ENCODE assay signal across 1 cellular context in the genomic region with DNA sequence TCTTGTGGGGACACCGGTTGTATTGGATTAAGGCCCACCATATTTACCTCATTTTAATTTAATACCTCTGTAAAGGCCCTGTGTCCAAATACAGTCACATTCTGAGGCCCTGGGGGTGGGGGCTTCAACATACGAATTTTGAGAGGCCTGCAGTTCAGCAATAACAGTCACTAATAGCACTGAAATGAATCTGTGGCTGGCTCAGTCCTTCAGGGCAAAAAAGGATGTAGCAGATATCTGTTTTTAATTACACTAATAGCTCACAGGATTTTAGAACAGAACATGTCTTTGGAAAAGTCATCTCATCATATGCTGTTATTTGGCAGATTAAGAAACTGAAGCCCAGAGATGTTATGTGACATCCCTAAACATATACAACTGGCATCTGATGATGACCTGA.
TF ChIP-seq lines count a peak whose summit lies in the region.

No MANE protein-coding gene starts in this region.

TF ChIP-seq in SK-N-SH, 30 proteins besides CTCF, POLR2A, EP300 and RAD21 (continued from another document):
- TF ChIP-seq CHD2 (IDR thresholded peaks at IDR 0.05; ENCODE audit: low read length, partially characterized antibody) (peak; percentile 74), NFIC (IDR thresholded peaks at IDR 0.05; ENCODE audit: borderline replicate concordance) (no peak), FOSL2 (IDR thresholded peaks at IDR 0.05; ENCODE audit: borderline replicate concordance, low read depth) (no peak), POLR2AphosphoS5 (IDR thresholded peaks at IDR 0.05; ENCODE audit: low read depth, low read length) (peak; percentile 27; the same call in 1 of the 2 replicates), TCF12 (IDR thresholded peaks at IDR 0.05) (peak; percentile 80), FOXJ3 (CRISPR knock-in tag; IDR thresholded peaks at IDR 0.05) (no peak; the same call in 1 of the 2 replicates), SMC3 (IDR thresholded peaks at IDR 0.05; ENCODE audit: low read depth, low read length) (no peak), REST (IDR thresholded peaks at IDR 0.05; ENCODE audit: low read depth, low read length) (no peak)
